ENCODE assay signal across 21 cellular contexts in the genomic region with DNA sequence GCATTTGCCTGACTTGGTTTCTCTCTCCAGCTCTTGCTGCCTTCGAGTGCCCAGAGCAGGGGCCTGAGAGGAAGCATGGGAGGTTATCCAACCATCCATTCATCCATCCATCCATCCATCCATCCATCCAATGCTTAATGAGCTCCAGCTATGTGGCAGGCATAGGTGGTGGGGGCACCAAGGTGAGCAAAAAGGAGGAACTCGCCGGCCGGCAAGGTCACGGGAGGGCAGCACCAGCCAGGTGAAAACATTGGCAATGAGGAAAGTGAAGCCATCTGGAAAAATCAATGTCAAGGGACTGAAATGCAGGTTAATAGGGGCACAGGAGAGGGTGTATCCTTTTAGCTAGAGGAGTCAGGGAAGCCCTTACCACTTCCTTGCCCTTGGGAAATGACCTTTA. TPM values are rescaled to one million over a fixed set of nuclear protein-coding genes. Genes with fewer than 3 reads are reported as not detected.
"Had no signal": no experiment of that assay in that cellular context is flagged by ENCODE, and none has a peak within 500 bp of the region (broad histone marks: within the 10 kb centered on the region; RNA-seq: fewer than 3 reads in every experiment).

No MANE protein-coding gene starts in this region.

- H3K9me3 ChIP-seq: mucosa of descending colon, pancreas, psoas muscle, sigmoid colon, stomach, thoracic aorta, transverse colon had no signal

- ATAC-seq: left colon; mucosa of descending colon; naive thymus-derived CD8-positive, alpha-beta T cell; pancreas; psoas muscle had no signal

- H3K27ac ChIP-seq: coronary artery, dorsolateral prefrontal cortex, hepatocyte, pancreas, psoas muscle, sigmoid colon, skin epidermis, stomach, thoracic aorta, transverse colon had no signal

- H3K4me2 ChIP-seq: hepatocyte had no signal

- H3K27me3 ChIP-seq: dorsolateral prefrontal cortex, hepatocyte, pancreas, sigmoid colon, transverse colon had no signal

- H3K36me3 ChIP-seq: pancreas, sigmoid colon, stomach, thoracic aorta, transverse colon had no signal

- DNase-seq: dorsolateral prefrontal cortex; effector CD8-positive, alpha-beta T cell; foreskin melanocyte; head of caudate nucleus; left colon; mucosa of descending colon; occipital lobe; pancreas; stimulated activated CD4-positive, alpha-beta T cell treated with anti-CD3 and anti-CD28 coated beads, Interleukin-2, amount 100 ng/mL, for 24 hours; stimulated activated CD4-positive, alpha-beta T cell treated with anti-CD3 and anti-CD28 coated beads, Interleukin-4, amount 100 ng/mL, for 4 hours; stimulated activated naive CD4-positive, alpha-beta T cell; stomach; substantia nigra; transverse colon had no signal

- H3K4me1 ChIP-seq: pancreas, psoas muscle, sigmoid colon, stomach, transverse colon had no signal

- H3K4me3 ChIP-seq: coronary artery, dorsolateral prefrontal cortex, hepatocyte, mucosa of descending colon, pancreas, psoas muscle, sigmoid colon, skin epidermis, stomach, thoracic aorta, transverse colon had no signal

RNA-seq across cellular contexts. Expression of gene ADGRG5, which starts 38.0 kb away (rescaled TPM):
- total RNA-seq: occipital lobe had no signal
